8 cellular contexts compared by ENCODE assay signal in genomic region chr9:128882677-128883590, GRCh38. TPM values are rescaled to one million over a fixed set of nuclear protein-coding genes. Genes with fewer than 3 reads are reported as not detected.
DNase-seq lines count a peak whose midpoint lies in the region; ATAC-seq, FAIRE-seq and TF ChIP-seq lines count a peak whose summit lies in the region.

No MANE protein-coding gene starts in this region.

- H3K36me3 ChIP-seq in neuron (ENCODE audit: insufficient read depth, low read length), result peaks cover 16% of the 10 kb centered on the region

- TF ChIP-seq RAD21 in A549 (conservative IDR thresholded peaks at IDR 0.05 in 1 of 2, IDR thresholded peaks at IDR 0.05 in 1 of 2), result no peak

- no peak overlapping the region for H2AFZ ChIP-seq in neuron (ENCODE audit: low read depth, low read length)

- peak in 1 of 2 experiments; percentile 13; a peak in 3 of 6 replicates for ATAC-seq in A549
- ATAC-seq in HG03175 (IDR thresholded peaks at IDR 0.05; ENCODE audit: unreplicated experiment), result no peak
- no peak for ATAC-seq in HG02981 (IDR thresholded peaks at IDR 0.05; ENCODE audit: unreplicated experiment)
- ATAC-seq in GM18858 (IDR thresholded peaks at IDR 0.05; ENCODE audit: unreplicated experiment), result no peak

- H3K4me1 ChIP-seq in A549 (peaks cover 38% of the 10 kb centered on the region), neuron (ENCODE audit: insufficient read depth, low read length) (peaks cover 11% of the 10 kb centered on the region)

- TF ChIP-seq EP300 in A549 (IDR thresholded peaks at IDR 0.05), result no peak

- H3K27ac ChIP-seq in A549, result peak overlapping the region; percentile 96 to 98
- H3K27ac ChIP-seq in epithelial cell of prostate, result peak overlapping the region; percentile 98

- H3K4me2 ChIP-seq in A549, result peak overlapping the region; percentile 98

- 2% methylated on average over 19 of the region's 19 CpGs for WGBS in A549 (ENCODE audit: missing lambda C conversion rate)

- POLR2A ChIA-PET in A549 (lab: Yijun Ruan, JAX), result no interaction called here

- FAIRE-seq in A549 (lab: Jason Lieb, UNC), result no peak

- CTCF ChIA-PET in A549 (lab: Yijun Ruan, JAX), result interaction anchor here (1.0 to 1.9 kb wide), 7 partner anchors 8 to 74 kb away, joined by 3 to 7 read pairs (median 4); no protein-coding TSS in a partner anchor

- no peak for TF ChIP-seq CTCF in A549 (IDR thresholded peaks at IDR 0.05)
- TF ChIP-seq CTCF in GM10266 (IDR thresholded peaks at IDR 0.05; ENCODE audit: control insufficient read depth, insufficient read depth, low read depth, missing control alignments), result no peak

- TF ChIP-seq POLR2A in A549 (IDR thresholded peaks at IDR 0.05; ENCODE audit: low read length), result no peak; the same call in 1 of the 2 replicates

- H3K9me3 ChIP-seq in A549 (no peaks in the 10 kb centered on the region), neuron (ENCODE audit: low read length) (no peaks in the 10 kb centered on the region)

- H3K27me3 ChIP-seq in neuron (ENCODE audit: insufficient read depth, low read length), result no peaks in the 10 kb centered on the region

- H3K4me3 ChIP-seq in A549 (peak overlapping the region; percentile 93), neuron (ENCODE audit: low read length) (peak overlapping the region; percentile 70)

- DNase-seq in A549 (ENCODE audit: low read depth in 1 of 2, low spot score in 1 of 2) (no peak), GM10266 (ENCODE audit: extremely low spot score) (peak; percentile 49), SK-N-DZ (ENCODE audit: low spot score) (peak; percentile 23), epithelial cell of prostate (ENCODE audit: low read depth, low spot score) (no peak)

TF ChIP-seq in A549, 52 proteins besides CTCF, POLR2A, EP300 and RAD21:
- TF ChIP-seq MAFK (IDR thresholded peaks at IDR 0.05; ENCODE audit: partially characterized antibody) (no peak), HOXA7 (CRISPR knock-in tag; IDR thresholded peaks at IDR 0.05) (no peak), ATOH8 (CRISPR knock-in tag; IDR thresholded peaks at IDR 0.05; ENCODE audit: low read depth) (no peak), TP53 (CRISPR knock-in tag; IDR thresholded peaks at IDR 0.05) (no peak), HEYL (CRISPR knock-in tag; IDR thresholded peaks at IDR 0.05) (no peak), CHD4 (IDR thresholded peaks at IDR 0.05; ENCODE audit: borderline replicate concordance) (no peak), BHLHE40 (IDR thresholded peaks at IDR 0.05; ENCODE audit: low read depth, low read length) (no peak), HDAC2 (IDR thresholded peaks at IDR 0.05) (no peak), ELK1 (IDR thresholded peaks at IDR 0.05; ENCODE audit: low read depth, low read length) (no peak), RNF2 (IDR thresholded peaks at IDR 0.05; ENCODE audit: borderline replicate concordance, low read depth) (no peak), POLR2AphosphoS2 (conservative IDR thresholded peaks at IDR 0.05; ENCODE audit: low read length) (no peak), SREBF2 (IDR thresholded peaks at IDR 0.05) (no peak), JUNB (IDR thresholded peaks at IDR 0.05) (no peak), BCL3 (IDR thresholded peaks at IDR 0.05) (no peak), ZFP36 (IDR thresholded peaks at IDR 0.05; ENCODE audit: borderline replicate concordance, partially characterized antibody) (no peak), NPAS2 (CRISPR knock-in tag; IDR thresholded peaks at IDR 0.05; ENCODE audit: borderline replicate concordance) (no peak)

RNA-seq across cellular contexts. Expression of gene LRRC8A, which starts 1.0 kb away (rescaled TPM):
- 25.9 and 29.2 TPM in 2 replicates for polyA plus RNA-seq in A549 (2011; rRNA removed)
- polyA plus RNA-seq in A549 (2012; cell fraction: cytosol; rRNA removed), result 45.0 and 55.2 TPM in 2 replicates
- 44.2 and 52.1 TPM in 2 replicates for polyA plus RNA-seq in A549 (2012; cell fraction: nucleus; rRNA removed)
- polyA plus RNA-seq in A549 (2017; fragmentation: RNase III; extraction: RNeasy Plus Mini Kit Qiagen cat#74134 plus additional on column Dnase treatment), result 22.6 to 23.1 TPM (median 22.9 TPM) in 3 replicates
- polyA minus RNA-seq in A549 (2011; rRNA and poly(A)+ RNA removed), result 45.9 and 47.6 TPM in 2 replicates
- polyA plus RNA-seq in SK-N-DZ (2014; cell fraction: cytosol; rRNA removed), result 35.5 and 44.0 TPM in 2 replicates
- polyA plus RNA-seq in SK-N-DZ (2014; cell fraction: nucleus; rRNA removed), result 21.8 and 23.4 TPM in 2 replicates

RNA-seq across cellular contexts. Expression of gene KYAT1, which starts 1.2 kb away (rescaled TPM):
- 10.0 and 12.2 TPM in 2 replicates for polyA plus RNA-seq in A549 (2011; rRNA removed)
- 13.5 and 15.8 TPM in 2 replicates for polyA plus RNA-seq in A549 (2012; cell fraction: cytosol; rRNA removed)
- polyA plus RNA-seq in A549 (2012; cell fraction: nucleus; rRNA removed), result 46.1 and 48.0 TPM in 2 replicates
- 8.1 to 9.6 TPM (median 8.4 TPM) in 3 replicates for polyA plus RNA-seq in A549 (2017; fragmentation: RNase III; extraction: RNeasy Plus Mini Kit Qiagen cat#74134 plus additional on column Dnase treatment)
- polyA minus RNA-seq in A549 (2011; rRNA and poly(A)+ RNA removed), result 10.8 and 12.8 TPM in 2 replicates
- polyA plus RNA-seq in SK-N-DZ (2014; cell fraction: cytosol; rRNA removed), result 45.3 and 47.4 TPM in 2 replicates
- polyA plus RNA-seq in SK-N-DZ (2014; cell fraction: nucleus; rRNA removed), result 103 and 114 TPM in 2 replicates

RNA-seq across cellular contexts. Expression of gene PHYHD1, which starts 37.8 kb away (rescaled TPM):
- polyA plus RNA-seq in A549 (2011; rRNA removed) (0.12 TPM in 1 of 2 replicates, not detected in the other), A549 (2017; fragmentation: RNase III; extraction: RNeasy Plus Mini Kit Qiagen cat#74134 plus additional on column Dnase treatment) (0.12 TPM in 1 of 3 replicates, not detected in the others)
- polyA plus RNA-seq in A549 (2012; cell fraction: cytosol; rRNA removed), result 0.05 and 0.06 TPM in 2 replicates
- polyA plus RNA-seq in A549 (2012; cell fraction: nucleus; rRNA removed), result 0.28 TPM in 1 of 2 replicates, not detected in the other
- polyA minus RNA-seq in A549 (2011; rRNA and poly(A)+ RNA removed), result not detected in 2 replicates
- 57.6 and 72.8 TPM in 2 replicates for polyA plus RNA-seq in SK-N-DZ (2014; cell fraction: cytosol; rRNA removed)
- polyA plus RNA-seq in SK-N-DZ (2014; cell fraction: nucleus; rRNA removed), result 69.4 and 85.5 TPM in 2 replicates

RNA-seq across cellular contexts. Expression of gene SPOUT1, which starts 53.3 kb away (rescaled TPM):
- polyA plus RNA-seq in A549 (2011; rRNA removed), result 24.3 and 25.8 TPM in 2 replicates
- polyA plus RNA-seq in A549 (2012; cell fraction: cytosol; rRNA removed), result 48.7 and 53.3 TPM in 2 replicates
- 139 and 144 TPM in 2 replicates for polyA plus RNA-seq in A549 (2012; cell fraction: nucleus; rRNA removed)
- 19.1 to 28.5 TPM (median 26.9 TPM) in 3 replicates for polyA plus RNA-seq in A549 (2017; fragmentation: RNase III; extraction: RNeasy Plus Mini Kit Qiagen cat#74134 plus additional on column Dnase treatment)
- polyA minus RNA-seq in A549 (2011; rRNA and poly(A)+ RNA removed), result 30.7 and 52.8 TPM in 2 replicates
- polyA plus RNA-seq in SK-N-DZ (2014; cell fraction: cytosol; rRNA removed), result 36.7 and 46.0 TPM in 2 replicates
- 105 and 116 TPM in 2 replicates for polyA plus RNA-seq in SK-N-DZ (2014; cell fraction: nucleus; rRNA removed)

Comparison
In these comparisons a context has a peak if more than half of its experiments do, and no peak if none do; other contexts are left out.
1. DNase-seq: peak in GM10266 (single experiment) and SK-N-DZ (single experiment); none in A549 (0 of 2) and epithelial cell of prostate (single experiment).